Comparison of ENCODE assay signal across 1 cellular context in genomic region chr16:85465328-85466307, GRCh38.
TF ChIP-seq lines count a peak whose summit lies in the region.

No MANE protein-coding gene starts in this region.

TF ChIP-seq in WTC11, 78 proteins besides CTCF, POLR2A, EP300 and RAD21 (continued from another document):
- TF ChIP-seq STAT6 (CRISPR knock-in tag; conservative IDR thresholded peaks at IDR 0.05; ENCODE audit: low read depth) (no peak), ZNF121 (CRISPR knock-in tag; IDR thresholded peaks at IDR 0.05) (no peak), TEAD4 (CRISPR knock-in tag; IDR thresholded peaks at IDR 0.05) (no peak), MYBL2 (CRISPR knock-in tag; IDR thresholded peaks at IDR 0.05) (no peak)
